ENCODE assay signal across 15 cellular contexts in the genomic region with DNA sequence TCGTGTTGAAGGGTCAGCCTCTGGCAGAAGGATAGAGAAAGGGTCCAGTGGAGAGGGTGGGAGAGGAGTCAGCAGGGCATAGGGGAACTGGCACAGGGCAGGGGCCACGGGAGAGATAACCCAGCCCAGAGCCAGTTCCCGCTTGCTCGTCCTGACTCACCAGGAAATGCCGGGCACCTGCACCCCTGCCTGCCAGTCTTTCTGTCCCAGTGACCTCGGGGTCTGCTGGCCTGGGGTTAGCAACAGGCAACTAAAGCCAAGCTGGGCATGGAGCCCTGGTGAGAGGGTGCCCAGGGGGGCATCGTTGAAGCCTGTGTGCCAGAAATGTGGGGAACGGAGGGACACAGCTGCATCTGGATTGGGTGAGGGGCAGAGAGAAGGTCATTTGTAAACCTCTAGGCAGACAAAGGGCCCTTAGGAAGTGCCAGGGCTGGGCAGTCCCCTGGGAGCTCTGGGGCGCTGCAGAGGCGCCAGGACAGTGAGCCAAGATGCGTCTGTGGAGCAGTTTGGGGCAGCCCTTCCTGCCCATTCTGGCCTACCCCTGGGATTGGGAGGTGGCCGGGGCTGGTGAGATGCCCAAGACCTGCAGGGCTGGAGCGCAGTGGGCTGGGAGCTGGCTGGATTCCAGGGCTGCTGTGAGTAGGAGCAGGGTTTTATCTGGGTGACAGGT. TPM values are rescaled to one million over a fixed set of nuclear protein-coding genes. Genes with fewer than 3 reads are reported as not detected.
DNase-seq lines count a peak whose midpoint lies in the region; ATAC-seq and TF ChIP-seq lines count a peak whose summit lies in the region.
"Had no signal": no experiment of that assay in that cellular context is flagged by ENCODE, and none has a peak within 500 bp of the region (broad histone marks: within the 10 kb centered on the region; RNA-seq: fewer than 3 reads in every experiment).

No MANE protein-coding gene starts in this region.

- no TSS peak for BruUV-seq in mammary epithelial cell (replicated peaks; lab: Mats Ljungman, UMichigan)

- H3K27me3 Mint-ChIP-seq in neural crest cell (ENCODE audit: low read depth): peaks cover 42% of the 10 kb centered on the region

- H3K4me3 ChIP-seq in mammary epithelial cell (replicated peaks in 1 of 3; ENCODE audit: insufficient read depth in 1 of 3, low read depth in 2 of 3, low read length in 3 of 3): no peak overlapping the region
- H3K4me3 ChIP-seq: lung, transverse colon had no signal

- H3K4me3 Mint-ChIP-seq in neural crest cell: peak overlapping the region; percentile 23
- H3K4me3 Mint-ChIP-seq: activated CD8-positive, alpha-beta T cell treated with anti-CD3 and anti-CD28 coated beads, Interleukin-2, amount 10 ng/mL, durations not matched to agents 7 days and 5 days had no signal

- intact Hi-C loops in mammary epithelial cell (cut with micrococcal nuclease): no loop called here

- CTCF ChIA-PET in mammary epithelial cell (lab: Charles Lee; ENCODE audit: low non-redundant PET): no interaction called here

- H3K27ac ChIP-seq in mammary epithelial cell (ENCODE audit: insufficient read depth, low read depth, low read length): no peak overlapping the region
- H3K27ac ChIP-seq: transverse colon had no signal

- peak overlapping the region; percentile 5 for H3K4me2 ChIP-seq in mammary epithelial cell (ENCODE audit: insufficient read depth, low read depth, low read length)

- TF ChIP-seq CTCF in mammary epithelial cell (conservative IDR thresholded peaks at IDR 0.05 in 1 of 2, IDR thresholded peaks at IDR 0.05 in 1 of 2; ENCODE audit: extremely low read depth in 1 of 2, insufficient read depth in 1 of 2, low read depth in 1 of 2, low read length in 2 of 2) (no peak), neural crest cell (conservative IDR thresholded peaks at IDR 0.05) (no peak)

- H3K9me3 Mint-ChIP-seq in neural crest cell: no peaks in the 10 kb centered on the region

- 33% methylated on average over 13 of the region's 13 CpGs for WGBS in mammary epithelial cell (ENCODE audit: low coverage, missing lambda C conversion rate)

- H3K4me1 Mint-ChIP-seq in neural crest cell: peaks cover 4% of the 10 kb centered on the region

- H3K9ac ChIP-seq in mammary epithelial cell (ENCODE audit: insufficient read depth, low read length): no peak overlapping the region

- H3K4me1 ChIP-seq in mammary epithelial cell (ENCODE audit: insufficient read depth, low read length): peaks cover 46% of the 10 kb centered on the region

- H3K79me2 ChIP-seq in mammary epithelial cell (ENCODE audit: insufficient read depth, low read length): no peaks in the 10 kb centered on the region

- H3K9me3 ChIP-seq in mammary epithelial cell (replicated peaks; ENCODE audit: insufficient read depth, low read length): no peaks in the 10 kb centered on the region
- H3K9me3 ChIP-seq: heart left ventricle, transverse colon had no signal

- no peak overlapping the region for H3K27ac Mint-ChIP-seq in neural crest cell (ENCODE audit: unreplicated experiment)
- H3K27ac Mint-ChIP-seq: activated CD8-positive, alpha-beta T cell treated with anti-CD3 and anti-CD28 coated beads, Interleukin-2, amount 10 ng/mL, durations not matched to agents 7 days and 5 days had no signal

- H3K36me3 ChIP-seq in mammary epithelial cell (ENCODE audit: insufficient read depth, low read length): no peaks in the 10 kb centered on the region
- H3K36me3 ChIP-seq: transverse colon had no signal

- dilution Hi-C loops in mammary epithelial cell (cut with HindIII; ENCODE audit: low sequenced_read_pairs): no loop called here

- H4K20me1 ChIP-seq in mammary epithelial cell (ENCODE audit: insufficient read depth, low read length): no peaks in the 10 kb centered on the region

- DNase-seq in 8988T (peak; percentile 71), HT1080 (ENCODE audit: low read depth) (peak; percentile 62), mammary epithelial cell (peak; percentile 48), neural crest cell (ENCODE audit: low read depth, low spot score) (no peak), NK-92 (lab: John Stamatoyannopoulos, UW; ENCODE audit: unreplicated experiment) (no peak), cerebellar cortex (ENCODE audit: low spot score) (no peak)
- no peak for DNase-seq in stimulated activated CD4-positive, alpha-beta T cell treated with anti-CD3 and anti-CD28 coated beads, Interleukin-4, amount 100 ng/mL, for 4 hours
- DNase-seq: activated CD8-positive, alpha-beta T cell treated with anti-CD3 and anti-CD28 coated beads, Interleukin-2, amount 10 ng/mL, durations not matched to agents 7 days and 5 days; NCI-H1930; transverse colon had no signal

- no peak overlapping the region for H2AFZ ChIP-seq in mammary epithelial cell (ENCODE audit: low read depth, low read length)

- in situ Hi-C loops in mammary epithelial cell (cut with MboI; ENCODE audit: low sequenced_read_pairs in 2 of 2): no loop called here

- no peaks in the 10 kb centered on the region for H3K27me3 ChIP-seq in mammary epithelial cell (ENCODE audit: insufficient read depth, low read length)
- H3K27me3 ChIP-seq: heart left ventricle had no signal

- no peak for ATAC-seq in GM18517 (IDR thresholded peaks at IDR 0.05; ENCODE audit: unreplicated experiment)
- ATAC-seq: activated CD8-positive, alpha-beta T cell treated with anti-CD3 and anti-CD28 coated beads, Interleukin-2, amount 10 ng/mL, durations not matched to agents 7 days and 5 days; heart left ventricle had no signal

- no peaks in the 10 kb centered on the region for H3K36me3 Mint-ChIP-seq in neural crest cell (ENCODE audit: low read depth)

RNA-seq across cellular contexts. Expression of a gene that starts 5.5 kb away (rescaled TPM):
- total RNA-seq in HT1080 (2014; rRNA removed; shearing (Covaris generic)): 17.6 and 26.1 TPM in 2 replicates
- 23.3 and 23.8 TPM in 2 replicates for polyA plus RNA-seq in HT1080 (2015; cell fraction: cytosol; rRNA removed)
- 59.9 and 65.3 TPM in 2 replicates for polyA plus RNA-seq in HT1080 (2015; cell fraction: nucleus; rRNA removed)
- total RNA-seq in mammary epithelial cell (1 to 10 TPM; 1.8 to 3.3 TPM), neural crest cell (11.6 and 12.8 TPM in 2 replicates)
- polyA plus RNA-seq in mammary epithelial cell: 0.14 TPM
- polyA minus RNA-seq in mammary epithelial cell: not detected

RNA-seq across cellular contexts. Expression of a gene that starts 34.2 kb away (rescaled TPM):
- not detected in 2 replicates for total RNA-seq in HT1080 (2014; rRNA removed; shearing (Covaris generic))
- polyA plus RNA-seq in HT1080 (2015; cell fraction: cytosol; rRNA removed): 0.37 TPM in 1 of 2 replicates, not detected in the other
- polyA plus RNA-seq in HT1080 (2015; cell fraction: nucleus; rRNA removed): 0.25 TPM in 1 of 2 replicates, not detected in the other
- total RNA-seq in mammary epithelial cell: not detected
- polyA plus RNA-seq in mammary epithelial cell: not detected
- not detected for polyA minus RNA-seq in mammary epithelial cell
- total RNA-seq in neural crest cell: not detected in 2 replicates
- total RNA-seq: activated CD8-positive, alpha-beta T cell treated with anti-CD3 and anti-CD28 coated beads, Interleukin-2, amount 10 ng/mL, durations not matched to agents 7 days and 5 days; dermis microvascular lymphatic vessel endothelial cell had no signal

RNA-seq across cellular contexts. Expression of a gene that starts 44.8 kb away (rescaled TPM):
- total RNA-seq in HT1080 (2014; rRNA removed; shearing (Covaris generic)): not detected in 2 replicates
- polyA plus RNA-seq in HT1080 (2015; cell fraction: cytosol; rRNA removed): not detected in 2 replicates
- polyA plus RNA-seq in HT1080 (2015; cell fraction: nucleus; rRNA removed): not detected in 2 replicates
- total RNA-seq in mammary epithelial cell: not detected
- not detected for polyA plus RNA-seq in mammary epithelial cell
- polyA minus RNA-seq in mammary epithelial cell: not detected
- total RNA-seq in neural crest cell: not detected in 2 replicates
- total RNA-seq: activated CD8-positive, alpha-beta T cell treated with anti-CD3 and anti-CD28 coated beads, Interleukin-2, amount 10 ng/mL, durations not matched to agents 7 days and 5 days; dermis microvascular lymphatic vessel endothelial cell; heart left ventricle; lung; renal cortical epithelial cell; transverse colon had no signal

Comparison
In these comparisons a context has a peak if more than half of its experiments do, and no peak if none do; other contexts are left out.
1. DNase-seq: peak in 8988T (single experiment), HT1080 (single experiment) and mammary epithelial cell (single experiment); none in neural crest cell (single experiment), NK-92 (single experiment), stimulated activated CD4-positive, alpha-beta T cell treated with anti-CD3 and anti-CD28 coated beads, Interleukin-4, amount 100 ng/mL, for 4 hours (0 of 2) and cerebellar cortex (single experiment).